ENCODE assay signal across 7 cellular contexts in genomic region chr3:67930394-67930793, GRCh38.
DNase-seq lines count a peak whose midpoint lies in the region; ATAC-seq and TF ChIP-seq lines count a peak whose summit lies in the region.
"Not testable (repeated sequence)": the region's sequence is repeated elsewhere in the genome, so short reads cannot be mapped to it uniquely, and the experiment has no call there.

No MANE protein-coding gene starts in this region.

- not testable (repeated sequence) for H2AFZ ChIP-seq in GM23338; smooth muscle cell (ENCODE audit: low read depth)

- not testable (repeated sequence) for H3K4me3 Mint-ChIP-seq in Caco-2 (ENCODE audit: unreplicated experiment); GM23338; WTC11

- POLR2A ChIA-PET in Caco-2 (lab: Charles Lee); WTC11 (lab: Charles Lee): not testable (repeated sequence)

- H3K27ac Mint-ChIP-seq in Caco-2 (ENCODE audit: unreplicated experiment); GM23338: not testable (repeated sequence)
- peak overlapping the region; percentile 80 for H3K27ac Mint-ChIP-seq in WTC11

- H3K27me3 ChIP-seq in Caco-2 (replicated peaks; ENCODE audit: control insufficient read depth, insufficient read depth, low read length); GM23338 (ENCODE audit: insufficient read depth); smooth muscle cell (ENCODE audit: low read depth): not testable (repeated sequence)

- ATAC-seq in GM23338, WTC11: not testable (repeated sequence)

- not testable (repeated sequence) for H3K36me3 Mint-ChIP-seq in Caco-2 (ENCODE audit: insufficient read depth, unreplicated experiment)
- H3K36me3 Mint-ChIP-seq in GM23338 (ENCODE audit: low read depth) (peaks cover 27% of the 10 kb centered on the region; the same call in 2 of the 3 replicates), WTC11 (peaks cover 28% of the 10 kb centered on the region)

- 33% methylated on average over 4 of the region's 4 CpGs for WGBS in smooth muscle cell (ENCODE audit: low lambda C conversion rate)

- not testable (repeated sequence) for H3K9me3 ChIP-seq in Caco-2; smooth muscle cell (replicated peaks; ENCODE audit: low read depth)

- not testable (repeated sequence) for H3K27me3 Mint-ChIP-seq in Caco-2 (ENCODE audit: insufficient read depth, unreplicated experiment); GM23338 (ENCODE audit: insufficient read depth, low read depth, poor library complexity); WTC11 (ENCODE audit: low read depth)

- BruUV-seq in Caco-2 (replicated peaks; lab: Mats Ljungman, UMichigan): not testable (repeated sequence)

- not testable (repeated sequence) for H3K4me1 Mint-ChIP-seq in Caco-2 (ENCODE audit: low read depth, unreplicated experiment); GM23338
- H3K4me1 Mint-ChIP-seq in WTC11: peaks cover 11% of the 10 kb centered on the region

- not testable (repeated sequence) for H3K9me3 Mint-ChIP-seq in Caco-2 (ENCODE audit: unreplicated experiment)
- H3K9me3 Mint-ChIP-seq in GM23338: peaks cover 33% of the 10 kb centered on the region
- peaks cover 60% of the 10 kb centered on the region for H3K9me3 Mint-ChIP-seq in WTC11

- H3K9me2 ChIP-seq in GM23338 (ENCODE audit: insufficient read depth): not testable (repeated sequence)

- intact Hi-C loops in Caco-2 (cut with micrococcal nuclease; ENCODE audit: unreplicated experiment): not testable (repeated sequence)

- H3K4me2 ChIP-seq in GM23338: not testable (repeated sequence)
- peak overlapping the region; percentile 35 for H3K4me2 ChIP-seq in smooth muscle cell

- TF ChIP-seq CTCF in Caco-2 (IDR thresholded peaks at IDR 0.05; ENCODE audit: insufficient read depth in 1 of 2, low read depth in 1 of 2, low read length in 1 of 2, severe bottlenecking in 1 of 2, unreplicated experiment in 1 of 2); GM23338 (conservative IDR thresholded peaks at IDR 0.05; ENCODE audit: low read depth in 2 of 2); WTC11 (IDR thresholded peaks at IDR 0.05); epithelial cell of esophagus (IDR thresholded peaks at IDR 0.05; ENCODE audit: insufficient read depth, low read depth, low read length, missing control alignments); smooth muscle cell (IDR thresholded peaks at IDR 0.05; ENCODE audit: borderline replicate concordance, insufficient read depth, poor library complexity, severe bottlenecking): not testable (repeated sequence)

- H3K36me3 ChIP-seq in Caco-2 (ENCODE audit: control insufficient read depth, insufficient read depth, low read length); GM23338 (ENCODE audit: insufficient read depth); smooth muscle cell (ENCODE audit: low read depth): not testable (repeated sequence)

- H3F3A ChIP-seq in GM23338 (replicated peaks; ENCODE audit: low read depth); smooth muscle cell (ENCODE audit: low read depth): not testable (repeated sequence)

- not testable (repeated sequence) for H4K20me1 ChIP-seq in GM23338 (replicated peaks; ENCODE audit: insufficient read depth); smooth muscle cell (ENCODE audit: low read depth)

- peak; percentile 22 to 47 for DNase-seq in Caco-2
- DNase-seq in GM23338 (ENCODE audit: low spot score): peak; percentile 41
- DNase-seq in NCI-H226: peak; percentile 74
- peak; percentile 35 for DNase-seq in WTC11 (ENCODE audit: low spot score)
- DNase-seq in epithelial cell of esophagus (ENCODE audit: low read depth): peak; percentile 32
- DNase-seq in islet precursor cell: peak; percentile 85
- not testable (repeated sequence) for DNase-seq in smooth muscle cell (lab: John Stamatoyannopoulos, UW; ENCODE audit: unreplicated experiment)

- not testable (repeated sequence) for H3K79me2 ChIP-seq in GM23338 (replicated peaks; ENCODE audit: insufficient read depth); smooth muscle cell (ENCODE audit: low read depth)

- H3K27ac ChIP-seq in GM23338 (ENCODE audit: low read depth): not testable (repeated sequence)
- peak overlapping the region; percentile 39 for H3K27ac ChIP-seq in smooth muscle cell (ENCODE audit: low read depth)

- H3K4me1 ChIP-seq in Caco-2; GM23338 (ENCODE audit: insufficient read depth); smooth muscle cell (ENCODE audit: low read depth): not testable (repeated sequence)

- H3K4me3 ChIP-seq in Caco-2 (ENCODE audit: low read depth, low read length); GM23338; epithelial cell of esophagus (ENCODE audit: low read length); smooth muscle cell: not testable (repeated sequence)

- not testable (repeated sequence) for H3K9ac ChIP-seq in smooth muscle cell (ENCODE audit: low read depth)

- CTCF ChIA-PET in Caco-2 (lab: Charles Lee); WTC11 (lab: Charles Lee): not testable (repeated sequence)
